Comparison of ENCODE assay signal across 2 cellular contexts in genomic region chr10:97643586-97643985, GRCh38.
TF ChIP-seq lines count a peak whose summit lies in the region.

No MANE protein-coding gene starts in this region.

TF ChIP-seq in IMR-90, 13 proteins besides CTCF, POLR2A, EP300 and RAD21:
- no peak for TF ChIP-seq NFE2L2 (IDR thresholded peaks at IDR 0.05; ENCODE audit: low read depth, low read length)
- no peak for TF ChIP-seq RCOR1 (IDR thresholded peaks at IDR 0.05; ENCODE audit: insufficient replicate concordance, low read length)
- no peak for TF ChIP-seq CHD1 (IDR thresholded peaks at IDR 0.05; ENCODE audit: low read depth, low read length)
- TF ChIP-seq RFX5 (IDR thresholded peaks at IDR 0.05; ENCODE audit: low read depth, low read length), result no peak
- TF ChIP-seq, protein P1, sequence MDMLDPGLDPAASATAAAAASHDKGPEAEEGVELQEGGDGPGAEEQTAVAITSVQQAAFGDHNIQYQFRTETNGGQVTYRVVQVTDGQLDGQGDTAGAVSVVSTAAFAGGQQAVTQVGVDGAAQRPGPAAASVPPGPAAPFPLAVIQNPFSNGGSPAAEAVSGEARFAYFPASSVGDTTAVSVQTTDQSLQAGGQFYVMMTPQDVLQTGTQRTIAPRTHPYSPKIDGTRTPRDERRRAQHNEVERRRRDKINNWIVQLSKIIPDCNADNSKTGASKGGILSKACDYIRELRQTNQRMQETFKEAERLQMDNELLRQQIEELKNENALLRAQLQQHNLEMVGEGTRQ (IDR thresholded peaks at IDR 0.05; ENCODE audit: low read depth, low read length), result no peak
- no peak for TF ChIP-seq SMC3 (IDR thresholded peaks at IDR 0.05; ENCODE audit: low read depth, low read length)
- TF ChIP-seq MAZ (IDR thresholded peaks at IDR 0.05; ENCODE audit: borderline replicate concordance, low read depth, low read length), result no peak
- no peak for TF ChIP-seq CEBPB (IDR thresholded peaks at IDR 0.05; ENCODE audit: low read depth, low read length)

TF ChIP-seq in GM12878, 131 proteins besides CTCF, POLR2A, EP300 and RAD21:
- TF ChIP-seq FOXM1 (IDR thresholded peaks at IDR 0.05; ENCODE audit: low read depth, low read length) (no peak), TCF7 (IDR thresholded peaks at IDR 0.05; ENCODE audit: borderline replicate concordance) (no peak), HDAC6 (IDR thresholded peaks at IDR 0.05; ENCODE audit: unreplicated experiment) (no peak), BCL3 (IDR thresholded peaks at IDR 0.05; ENCODE audit: borderline replicate concordance, insufficient read depth, low read depth, low read length, poor library complexity, severe bottlenecking) (no peak), BHLHE40 (IDR thresholded peaks at IDR 0.05; ENCODE audit: borderline replicate concordance in 1 of 2, low read depth in 2 of 2, low read length in 1 of 2) (no peak), ZNF592 (IDR thresholded peaks at IDR 0.05) (no peak), MEF2B (IDR thresholded peaks at IDR 0.05; ENCODE audit: partially characterized antibody, poor library complexity, severe bottlenecking) (no peak), ZBTB33 (IDR thresholded peaks at IDR 0.05) (no peak), CBX5 (IDR thresholded peaks at IDR 0.05; ENCODE audit: low read depth) (no peak), NFXL1 (IDR thresholded peaks at IDR 0.05; ENCODE audit: borderline replicate concordance) (no peak)
